ENCODE assay signal across 8 cellular contexts in genomic region chr16:57591086-57591869, GRCh38. TPM values are rescaled to one million over a fixed set of nuclear protein-coding genes. Genes with fewer than 3 reads are reported as not detected.
DNase-seq lines count a peak whose midpoint lies in the region; ATAC-seq and TF ChIP-seq lines count a peak whose summit lies in the region.

No MANE protein-coding gene starts in this region.

- H3K9ac ChIP-seq in H9 (ENCODE audit: extremely low read depth, insufficient read length, low read length) (no peak overlapping the region), SU-DHL-6 (ENCODE audit: low read length) (no peak overlapping the region), adipocyte (ENCODE audit: low read length) (no peak overlapping the region)

- H3K79me2 ChIP-seq in H9 (ENCODE audit: insufficient read depth, low read length) (no peaks in the 10 kb centered on the region), SU-DHL-6 (ENCODE audit: insufficient read depth, low read length) (no peaks in the 10 kb centered on the region)

- no peak overlapping the region for H3K4ac ChIP-seq in H9 (ENCODE audit: low read depth, low read length)

- H3K27me3 ChIP-seq in H9 (ENCODE audit: insufficient read depth, low read length) (no peaks in the 10 kb centered on the region), MG63 (no peaks in the 10 kb centered on the region; the same call in 1 of the 2 replicates), SU-DHL-6 (ENCODE audit: low read length) (no peaks in the 10 kb centered on the region), adipocyte (replicated peaks; ENCODE audit: control insufficient read depth, insufficient read depth, low read length) (no peaks in the 10 kb centered on the region), heart right ventricle (peaks cover 0 to 4% (median 0%) of the 10 kb centered on the region in 7 donors)

- intact Hi-C loops in heart right ventricle (cut with DNase I), result loop anchor here (1.0 to 10.0 kb wide), 6 partner anchors 56 to 274 kb away; no protein-coding TSS in a partner anchor

- no peak overlapping the region for H3K14ac ChIP-seq in H9 (ENCODE audit: insufficient read depth, low read length)

- DNase-seq in GM12864 (ENCODE audit: low read depth), result no peak
- DNase-seq in H9, result peak; percentile 83
- DNase-seq in MG63, result peak; percentile 97
- peak; percentile 85 for DNase-seq in adipocyte (ENCODE audit: low read depth)
- DNase-seq in heart right ventricle, result peak; percentile 65 to 74
- DNase-seq in renal cortical epithelial cell (ENCODE audit: low read depth), result peak; percentile 80
- no peak for DNase-seq in NCI-H128 (lab: John Stamatoyannopoulos, UW; ENCODE audit: unreplicated experiment)

- no peaks in the 10 kb centered on the region for H3K36me3 Mint-ChIP-seq in H9 (ENCODE audit: insufficient read depth in 1 of 3, low read depth in 3 of 3)

- no peaks in the 10 kb centered on the region for H3K9me3 ChIP-seq in H9 (ENCODE audit: control insufficient read depth, low read depth, low read length)
- H3K9me3 ChIP-seq in MG63, result no peaks in the 10 kb centered on the region
- H3K9me3 ChIP-seq in SU-DHL-6 (ENCODE audit: insufficient read depth, low read length), result no peaks in the 10 kb centered on the region
- peaks cover 4% of the 10 kb centered on the region for H3K9me3 ChIP-seq in adipocyte (ENCODE audit: control insufficient read depth, low read length)
- peaks cover 0 to 11% (median 0%) of the 10 kb centered on the region in 11 donors for H3K9me3 ChIP-seq in heart right ventricle

- H3F3A ChIP-seq in SU-DHL-6 (ENCODE audit: insufficient read depth), result no peaks in the 10 kb centered on the region

- peaks cover 56% of the 10 kb centered on the region for H3K27me3 Mint-ChIP-seq in H9 (ENCODE audit: low read depth)

- peaks cover 7 to 9% of the 10 kb centered on the region in 2 experiments; a peak in 2 of 4 replicates for H3K4me1 Mint-ChIP-seq in H9

- TF ChIP-seq CTCF in GM12864 (IDR thresholded peaks at IDR 0.05; ENCODE audit: low read depth, low read length, missing control alignments) (peak; percentile 97), H9 (conservative IDR thresholded peaks at IDR 0.05) (peak; percentile 95), SU-DHL-6 (IDR thresholded peaks at IDR 0.05; ENCODE audit: insufficient read depth, low read length, poor library complexity, severe bottlenecking) (peak; percentile 53), heart right ventricle (IDR thresholded peaks at IDR 0.05) (peak; percentile 80 to 95 (median 91))

- H3K18ac ChIP-seq in H9 (ENCODE audit: insufficient read length, low read depth, low read length), result no peak overlapping the region

- H3K4me3 ChIP-seq in GM12864 (ENCODE audit: low read depth, low read length), result no peak overlapping the region
- no peak overlapping the region for H3K4me3 ChIP-seq in MG63
- H3K4me3 ChIP-seq in SU-DHL-6 (ENCODE audit: insufficient read depth, low read length, poor library complexity, severe bottlenecking), result no peak overlapping the region
- H3K4me3 ChIP-seq in adipocyte (ENCODE audit: low read length), result no peak overlapping the region
- H3K4me3 ChIP-seq in heart right ventricle, result no peak overlapping the region

- no peak overlapping the region for H3K4me2 ChIP-seq in H9 (ENCODE audit: insufficient read depth, insufficient read length, low read length)
- no peak overlapping the region for H3K4me2 ChIP-seq in SU-DHL-6 (ENCODE audit: low read depth, low read length, poor library complexity, severe bottlenecking)

- H3K56ac ChIP-seq in H9 (ENCODE audit: insufficient read length, low read depth, low read length), result no peak overlapping the region

- H3K4me1 ChIP-seq in H9 (ENCODE audit: insufficient read depth, low read length) (no peaks in the 10 kb centered on the region), adipocyte (ENCODE audit: control insufficient read depth, insufficient read depth, low read length) (peaks cover 7% of the 10 kb centered on the region), heart right ventricle (peaks cover 0 to 33% (median 4%) of the 10 kb centered on the region in 9 donors)

- no peaks in the 10 kb centered on the region for H3K9me2 ChIP-seq in SU-DHL-6 (replicated peaks; ENCODE audit: insufficient read depth, low read length)

- no peak overlapping the region for H2BK20ac ChIP-seq in H9 (ENCODE audit: low read depth, low read length, poor library complexity, severe bottlenecking)

- H3K9me3 Mint-ChIP-seq in H9, result peaks cover 7 to 8% of the 10 kb centered on the region in 2 experiments; a peak in 4 of 5 replicates

- no peak overlapping the region for H2AK5ac ChIP-seq in H9 (ENCODE audit: insufficient read length, low read length)

- H3K23ac ChIP-seq in H9 (ENCODE audit: insufficient read length, low read depth, low read length), result no peak overlapping the region

- H3K27ac ChIP-seq in H9 (ENCODE audit: insufficient read length, low read depth, low read length) (no peak overlapping the region), SU-DHL-6 (ENCODE audit: low read depth, low read length) (no peak overlapping the region), heart right ventricle (peak overlapping the region in 1 of 10 donors; percentile 53)

- H4K5ac ChIP-seq in H9 (ENCODE audit: insufficient read length, low read depth, low read length), result no peak overlapping the region

- H4K8ac ChIP-seq in H9 (replicated peaks; ENCODE audit: insufficient read length, low read depth, low read length), result no peak overlapping the region

- H3K79me1 ChIP-seq in H9 (ENCODE audit: insufficient read depth, low read depth, low read length, poor library complexity, severe bottlenecking), result no peaks in the 10 kb centered on the region

- no peaks in the 10 kb centered on the region for H3K23me2 ChIP-seq in H9 (ENCODE audit: insufficient read length, low read depth, low read length, poor library complexity, severe bottlenecking)

- H3K36me3 ChIP-seq in MG63 (no peaks in the 10 kb centered on the region), SU-DHL-6 (ENCODE audit: low read length) (no peaks in the 10 kb centered on the region), adipocyte (ENCODE audit: control insufficient read depth, insufficient read depth, low read length, severe bottlenecking) (no peaks in the 10 kb centered on the region), heart right ventricle (no peaks in the 10 kb centered on the region)

- H2BK120ac ChIP-seq in H9 (ENCODE audit: low read depth, low read length, poor library complexity, severe bottlenecking), result no peak overlapping the region

- H2BK15ac ChIP-seq in H9 (ENCODE audit: low read depth, low read length), result no peak overlapping the region

- no peak overlapping the region for H3K4me3 Mint-ChIP-seq in H9

- no peak overlapping the region for H3K27ac Mint-ChIP-seq in H9

- H2AFZ ChIP-seq in H9 (ENCODE audit: low read length) (no peak overlapping the region), SU-DHL-6 (ENCODE audit: low read depth, low read length, severe bottlenecking) (no peak overlapping the region)

- WGBS in H9 (ENCODE audit: extremely low coverage, insufficient read length, low lambda C conversion rate), result no CpG with 5 or more reads among the region's 9 CpGs
- WGBS in heart right ventricle, 2 donors, result 24 to 26% methylated on average over 9 of the region's 9 CpGs

- H4K20me1 ChIP-seq in H9 (ENCODE audit: control insufficient read depth, insufficient read depth, insufficient read length) (no peaks in the 10 kb centered on the region), SU-DHL-6 (ENCODE audit: low read depth, low read length) (no peaks in the 10 kb centered on the region)

- no peak overlapping the region for H4K91ac ChIP-seq in H9 (ENCODE audit: insufficient read length, low read depth, low read length)

- H3T11ph ChIP-seq in H9 (ENCODE audit: low read length), result no peak overlapping the region

- peak; percentile 86 to 95 (median 92) for ATAC-seq in heart right ventricle

- H2BK5ac ChIP-seq in H9 (ENCODE audit: insufficient read length, low read length), result no peak overlapping the region

- H2BK12ac ChIP-seq in H9 (ENCODE audit: insufficient read length, low read depth, low read length), result no peak overlapping the region

RNA-seq across cellular contexts. Expression of gene ADGRG1, which starts 37.2 kb away (rescaled TPM):
- total RNA-seq in H9 (2021), result 0.57 and 1.1 TPM in 2 replicates
- 1.4 and 1.6 TPM in 2 replicates for total RNA-seq in MG63 (2014; rRNA removed; shearing (Covaris generic); ENCODE audit: low replicate concordance)
- total RNA-seq in heart right ventricle, result 10 to 100 TPM; 11.1 to 46.3 (median 18.5) TPM
- polyA plus RNA-seq in heart right ventricle, result 10 to 100 TPM; 19.2 to 27.7 TPM
- total RNA-seq in renal cortical epithelial cell, result 38.9 and 305 TPM in 2 replicates

RNA-seq across cellular contexts. Expression of gene ADGRG5, which starts 48.8 kb away (rescaled TPM):
- total RNA-seq in H9 (2021) (11.7 and 12.1 TPM in 2 replicates), heart right ventricle (under 1 TPM in 5 of 10 donors, not detected in 5; 0.12 to 0.69 (median 0.61) TPM), renal cortical epithelial cell (not detected in 2 replicates)
- not detected in 2 replicates for total RNA-seq in MG63 (2014; rRNA removed; shearing (Covaris generic); ENCODE audit: low replicate concordance)
- polyA plus RNA-seq in heart right ventricle, result under 1 TPM in 1 of 2 donors, not detected in 1; 0.03 TPM

RNA-seq across cellular contexts. Expression of gene CCDC102A, which starts 54.9 kb away (rescaled TPM):
- total RNA-seq in H9 (2021) (6.6 and 8.2 TPM in 2 replicates), heart right ventricle (10 to 100 TPM in 1 of 10 donors, 1 to 10 TPM in 9; 3.1 to 10.2 (median 5.1) TPM), renal cortical epithelial cell (13.9 and 27.3 TPM in 2 replicates)
- total RNA-seq in MG63 (2014; rRNA removed; shearing (Covaris generic); ENCODE audit: low replicate concordance), result 33.1 and 34.6 TPM in 2 replicates
- 1 to 10 TPM; 3.7 to 5.9 TPM for polyA plus RNA-seq in heart right ventricle

Comparison
In these comparisons a context has a peak if more than half of its experiments do, and no peak if none do; other contexts are left out.
1. DNase-seq: peak in H9 (single experiment), MG63 (single experiment), adipocyte (single experiment), heart right ventricle (2 of 2) and renal cortical epithelial cell (single experiment); none in GM12864 (single experiment) and NCI-H128 (single experiment).
2. Peak in every context shown above with its lines, with median percentiles within 50 percentile points of each other: CTCF ChIP-seq.